ENCODE assay signal across 13 cellular contexts in the genomic region with DNA sequence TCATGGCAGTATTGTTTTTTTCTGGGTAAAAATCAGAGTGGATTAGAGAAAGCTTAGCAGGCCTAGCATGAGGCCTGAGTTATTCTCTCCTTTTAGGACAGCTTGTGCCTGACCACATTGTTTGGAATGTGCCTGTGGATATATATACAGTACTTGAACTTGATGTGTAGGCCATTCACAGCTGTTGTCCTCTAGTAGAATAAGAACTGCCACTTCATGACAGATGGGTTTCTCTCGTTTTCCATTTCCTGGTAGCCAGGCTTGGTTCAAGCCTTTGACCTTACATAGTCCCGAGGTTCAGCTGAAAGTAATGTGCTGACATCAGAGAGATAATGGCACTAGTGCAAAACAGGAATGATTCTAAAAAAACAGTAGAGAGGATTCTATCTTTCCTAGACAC.
DNase-seq lines count a peak whose midpoint lies in the region; ATAC-seq and TF ChIP-seq lines count a peak whose summit lies in the region.
"Had no signal": no experiment of that assay in that cellular context is flagged by ENCODE, and none has a peak within 500 bp of the region (broad histone marks: within the 10 kb centered on the region; RNA-seq: fewer than 3 reads in every experiment).

No MANE protein-coding gene starts in this region.

- H3K4me3 ChIP-seq in cardiac muscle cell (no peak overlapping the region), skeletal muscle satellite cell (ENCODE audit: low read length) (no peak overlapping the region)
- H3K4me3 ChIP-seq: smooth muscle cell had no signal

- H3K4me1 ChIP-seq in cardiac muscle cell (ENCODE audit: low read depth) (peaks cover 32% of the 10 kb centered on the region), skeletal muscle satellite cell (ENCODE audit: control insufficient read depth, insufficient read depth, low read length) (peaks cover 4% of the 10 kb centered on the region)

- DNase-seq in NCI-H2081 (lab: John Stamatoyannopoulos, UW), result peak; percentile 21 to 34
- DNase-seq in NCI-H2081 treated with DMSO at 0.1 percent for 48 hours (lab: John Stamatoyannopoulos, UW), result no peak
- DNase-seq in RPMI7951 (ENCODE audit: low read depth), result peak; percentile 33
- peak; percentile 51 to 87 for DNase-seq in cardiac muscle cell (ENCODE audit: low read depth in 1 of 2, low spot score in 1 of 2)
- no peak for DNase-seq in stimulated activated naive CD8-positive, alpha-beta T cell treated with anti-CD3 and anti-CD28 coated beads, Interleukin-15, Interleukin-2, amounts not matched to agents 100 U/mL and 50 U/mL, for 24 hours
- DNase-seq in HPDE6-E6E7 (ENCODE audit: extremely low spot score), result no peak
- DNase-seq: activated CD4-positive, alpha-beta T cell treated with anti-CD3 and anti-CD28 coated beads, Interleukin-2, amount 50 U/mL, for 1 hour; activated naive CD8-positive, alpha-beta T cell treated with anti-CD3 and anti-CD28 coated beads, Interleukin-2, amount 10 ng/mL, durations not matched to agents 7 days and 5 days; GDM1; left colon had no signal

- H3K27ac ChIP-seq in cardiac muscle cell, result peak overlapping the region; percentile 93

- H3K27me3 ChIP-seq in cardiac muscle cell, result no peaks in the 10 kb centered on the region
- no peaks in the 10 kb centered on the region for H3K27me3 ChIP-seq in skeletal muscle satellite cell (ENCODE audit: control insufficient read depth, insufficient read depth, low read length)

- H3K36me3 ChIP-seq in cardiac muscle cell, result no peaks in the 10 kb centered on the region
- H3K36me3 ChIP-seq in skeletal muscle satellite cell (ENCODE audit: insufficient read depth, low read length), result no peaks in the 10 kb centered on the region

- H3K9me3 ChIP-seq in cardiac muscle cell (ENCODE audit: low read depth) (no peaks in the 10 kb centered on the region), skeletal muscle satellite cell (replicated peaks; ENCODE audit: low read length) (no peaks in the 10 kb centered on the region)

- H3K9ac ChIP-seq in skeletal muscle satellite cell (ENCODE audit: low read depth, low read length), result peak overlapping the region; percentile 33

- ATAC-seq in stimulated activated naive CD8-positive, alpha-beta T cell treated with anti-CD3 and anti-CD28 coated beads, Interleukin-15, Interleukin-2, amounts not matched to agents 100 U/mL and 50 U/mL, for 24 hours, result no peak
- ATAC-seq in GM19397 (IDR thresholded peaks at IDR 0.05; ENCODE audit: unreplicated experiment), result no peak
- ATAC-seq: left colon had no signal

- no peak overlapping the region for H3K4me2 ChIP-seq in skeletal muscle satellite cell (ENCODE audit: low read length)
- H3K4me2 ChIP-seq: smooth muscle cell had no signal

- TF ChIP-seq CTCF in cardiac muscle cell (IDR thresholded peaks at IDR 0.05; ENCODE audit: low read depth, low read length), result no peak

Comparison
In these comparisons a context has a peak if more than half of its experiments do, and no peak if none do; other contexts are left out.
1. DNase-seq: peak in NCI-H2081 (2 of 2), RPMI7951 (single experiment) and cardiac muscle cell (2 of 2); none in NCI-H2081 treated with DMSO at 0.1 percent for 48 hours (single experiment), stimulated activated naive CD8-positive, alpha-beta T cell treated with anti-CD3 and anti-CD28 coated beads, Interleukin-15, Interleukin-2, amounts not matched to agents 100 U/mL and 50 U/mL, for 24 hours (single experiment) and HPDE6-E6E7 (single experiment).